In the genomic region with DNA sequence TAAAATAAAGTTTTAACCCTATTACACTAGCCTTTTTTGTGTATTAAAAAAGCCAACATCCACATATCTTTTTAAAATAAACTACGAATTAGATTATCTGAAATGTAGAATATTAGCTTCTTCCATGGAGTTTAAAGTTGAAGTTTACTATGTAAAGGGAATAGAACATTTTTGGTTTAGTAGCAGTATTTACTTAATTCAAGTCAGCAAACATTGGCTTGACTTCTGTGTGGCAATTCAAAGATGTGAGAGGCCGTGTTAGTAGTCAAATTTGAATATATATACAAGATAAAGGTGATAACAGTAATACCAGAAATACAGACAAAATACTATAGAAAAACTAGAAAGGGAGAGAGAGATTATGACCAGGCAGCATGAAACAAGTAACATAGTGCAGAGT, we compare ENCODE assay signal across 21 cellular contexts.
DNase-seq lines count a peak whose midpoint lies in the region; ATAC-seq, FAIRE-seq and TF ChIP-seq lines count a peak whose summit lies in the region.
"Had no signal": no experiment of that assay in that cellular context is flagged by ENCODE, and none has a peak within 500 bp of the region (broad histone marks: within the 10 kb centered on the region; RNA-seq: fewer than 3 reads in every experiment).

No MANE protein-coding gene starts in this region.

- WGBS in small intestine, 3 donors = 69 to 90% (median 69%) methylated on average over 2 of the region's 2 CpGs

- POLR2A ChIA-PET in activated CD4-positive, alpha-beta T cell treated with anti-CD3 and anti-CD28 coated beads for 36 hours (lab: Charles Lee) = no interaction called here
- POLR2A ChIA-PET in CD8-positive, alpha-beta T cell (lab: Charles Lee) = no interaction called here

- no peak overlapping the region for H3K4me3 Mint-ChIP-seq in activated CD4-positive, alpha-beta T cell treated with anti-CD3 and anti-CD28 coated beads for 36 hours
- no peak overlapping the region for H3K4me3 Mint-ChIP-seq in CD8-positive, alpha-beta T cell
- H3K4me3 Mint-ChIP-seq: CD4-positive, CD25-positive, alpha-beta regulatory T cell; HFFc6 had no signal

- no peaks in the 10 kb centered on the region for H3K4me1 ChIP-seq in CD8-positive, alpha-beta T cell (ENCODE audit: insufficient read depth, low read length)
- H3K4me1 ChIP-seq in small intestine (ENCODE audit: control insufficient read depth in 2 of 2, insufficient read depth in 1 of 2, low read depth in 1 of 2, low read length in 1 of 2) = no peaks in the 10 kb centered on the region
- H3K4me1 ChIP-seq: BE2C, Caco-2 had no signal

- CTCF ChIA-PET in activated CD4-positive, alpha-beta T cell treated with anti-CD3 and anti-CD28 coated beads for 36 hours (lab: Charles Lee) = interaction anchor here (1.3 kb wide), 1 partner anchor 11 kb away, joined by 5 read pairs; no protein-coding TSS in a partner anchor
- CTCF ChIA-PET in CD8-positive, alpha-beta T cell (lab: Charles Lee) = interaction anchor here (0.5 to 0.7 kb wide), 2 partner anchors 10 to 167 kb away, joined by 3 to 4 read pairs; no protein-coding TSS in a partner anchor

- FAIRE-seq in small intestine (lab: Jason Lieb, UNC) = peak; percentile 23
- FAIRE-seq: D721Med, G401.6, GM12892, GM18507 had no signal

- H3K27ac Mint-ChIP-seq in activated CD4-positive, alpha-beta T cell treated with anti-CD3 and anti-CD28 coated beads for 36 hours = peak overlapping the region; percentile 1
- H3K27ac Mint-ChIP-seq in CD8-positive, alpha-beta T cell = peak overlapping the region; percentile 68
- H3K27ac Mint-ChIP-seq: HFFc6 had no signal

- ATAC-seq in activated CD4-positive, alpha-beta T cell treated with anti-CD3 and anti-CD28 coated beads for 36 hours = no peak
- ATAC-seq in CD8-positive, alpha-beta T cell = no peak
- peak; percentile 56 for ATAC-seq in left lobe of liver
- ATAC-seq in GM21526 (IDR thresholded peaks at IDR 0.05; ENCODE audit: low FRiP score, unreplicated experiment) = no peak
- ATAC-seq: HCT116 had no signal

- H3K9me3 ChIP-seq in CD8-positive, alpha-beta T cell (ENCODE audit: low read length) = no peaks in the 10 kb centered on the region
- H3K9me3 ChIP-seq in small intestine (ENCODE audit: control insufficient read depth, low read depth) = no peaks in the 10 kb centered on the region
- H3K9me3 ChIP-seq: BE2C, Caco-2 had no signal

- no peaks in the 10 kb centered on the region for H3K9me3 Mint-ChIP-seq in activated CD4-positive, alpha-beta T cell treated with anti-CD3 and anti-CD28 coated beads for 36 hours (ENCODE audit: low read depth)
- no peaks in the 10 kb centered on the region for H3K9me3 Mint-ChIP-seq in CD8-positive, alpha-beta T cell
- H3K9me3 Mint-ChIP-seq: CD4-positive, CD25-positive, alpha-beta regulatory T cell; HFFc6 had no signal

- H3K36me3 ChIP-seq in CD8-positive, alpha-beta T cell (ENCODE audit: insufficient read depth, low read length) = peaks cover 57% of the 10 kb centered on the region
- no peaks in the 10 kb centered on the region for H3K36me3 ChIP-seq in small intestine (ENCODE audit: control insufficient read depth in 2 of 2, insufficient read depth in 2 of 2, low read length in 2 of 2)
- H3K36me3 ChIP-seq: BE2C had no signal

- no peak for TF ChIP-seq CTCF in CD8-positive, alpha-beta T cell (IDR thresholded peaks at IDR 0.05)

- no peaks in the 10 kb centered on the region for H3K27me3 Mint-ChIP-seq in activated CD4-positive, alpha-beta T cell treated with anti-CD3 and anti-CD28 coated beads for 36 hours
- H3K27me3 Mint-ChIP-seq in CD8-positive, alpha-beta T cell (ENCODE audit: low read depth) = no peaks in the 10 kb centered on the region
- H3K27me3 Mint-ChIP-seq: CD4-positive, CD25-positive, alpha-beta regulatory T cell had no signal

- H3K27me3 ChIP-seq in CD8-positive, alpha-beta T cell (ENCODE audit: insufficient read depth, low read length) = no peaks in the 10 kb centered on the region
- no peaks in the 10 kb centered on the region for H3K27me3 ChIP-seq in small intestine (ENCODE audit: control insufficient read depth in 2 of 2, insufficient read depth in 2 of 2, low read length in 2 of 2)
- H3K27me3 ChIP-seq: BE2C had no signal

- H3K4me3 ChIP-seq in CD8-positive, alpha-beta T cell (ENCODE audit: low read depth, low read length) = no peak overlapping the region
- no peak overlapping the region for H3K4me3 ChIP-seq in small intestine (ENCODE audit: low read depth in 1 of 2, low read length in 2 of 2)

- intact Hi-C loops in activated CD4-positive, alpha-beta T cell treated with anti-CD3 and anti-CD28 coated beads for 36 hours (cut with DNase I, micrococcal nuclease) = no loop called here
- intact Hi-C loops in CD8-positive, alpha-beta T cell (cut with DNase I, micrococcal nuclease) = no loop called here

- peaks cover 2% of the 10 kb centered on the region for H3K4me1 Mint-ChIP-seq in activated CD4-positive, alpha-beta T cell treated with anti-CD3 and anti-CD28 coated beads for 36 hours
- peaks cover 3% of the 10 kb centered on the region for H3K4me1 Mint-ChIP-seq in CD8-positive, alpha-beta T cell (ENCODE audit: low read depth)

- H3K36me3 Mint-ChIP-seq in activated CD4-positive, alpha-beta T cell treated with anti-CD3 and anti-CD28 coated beads for 36 hours (ENCODE audit: low read depth) = peaks cover 23% of the 10 kb centered on the region
- peaks cover 82% of the 10 kb centered on the region for H3K36me3 Mint-ChIP-seq in CD8-positive, alpha-beta T cell

- no peak for DNase-seq in activated CD4-positive, alpha-beta T cell treated with anti-CD3 and anti-CD28 coated beads for 36 hours
- no peak for DNase-seq in activated CD4-positive, alpha-beta T cell treated with anti-CD3 and anti-CD28 coated beads, Interleukin-2, amount 50 U/mL, for 48 hours
- no peak for DNase-seq in CD8-positive, alpha-beta T cell
- DNase-seq in left lobe of liver (ENCODE audit: low spot score) (no peak), small intestine (no peak), GM03348 (ENCODE audit: low spot score) (no peak), inferior parietal cortex (ENCODE audit: extremely low spot score) (no peak)
- DNase-seq: BE2C; C1 segment of cervical spinal cord; Caco-2; CD4-positive, CD25-positive, alpha-beta regulatory T cell; GOT3; H7; HFFc6 had no signal

- no peak overlapping the region for H3K27ac ChIP-seq in CD8-positive, alpha-beta T cell (ENCODE audit: low read depth, low read length)
- H3K27ac ChIP-seq in small intestine (ENCODE audit: low read depth in 1 of 2, low read length in 1 of 2) = no peak overlapping the region
- H3K27ac ChIP-seq: 22Rv1 had no signal
